In the genomic region with DNA sequence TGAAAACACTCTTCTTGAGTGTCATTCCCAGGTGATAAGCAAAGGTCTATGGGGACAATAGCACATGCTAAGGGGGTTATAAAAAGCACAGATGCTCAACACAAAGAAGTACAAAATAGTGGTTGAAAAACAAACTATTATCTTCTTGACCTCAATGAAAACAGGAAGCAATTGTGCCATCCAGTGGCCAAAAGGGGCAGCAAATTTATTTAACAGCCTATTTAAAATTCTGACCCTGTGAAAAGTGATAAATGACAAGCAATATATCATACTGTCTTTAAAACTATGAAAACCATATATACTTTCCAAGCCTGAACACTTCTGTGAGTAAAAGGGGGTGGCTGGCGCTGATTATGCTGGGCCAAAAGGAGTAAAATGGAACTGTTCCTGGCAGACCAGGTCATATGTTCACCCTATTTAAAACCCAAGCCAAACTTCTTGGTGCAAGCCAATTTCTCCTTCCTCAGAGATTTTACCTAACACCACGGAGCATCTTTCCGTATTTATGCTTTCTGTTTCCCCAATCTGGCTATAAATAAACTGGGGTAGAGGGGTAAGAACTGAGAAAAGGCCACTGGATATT, we compare ENCODE assay signal across 8 cellular contexts. TPM values are rescaled to one million over a fixed set of nuclear protein-coding genes. Genes with fewer than 3 reads are reported as not detected.
DNase-seq lines count a peak whose midpoint lies in the region; ATAC-seq and TF ChIP-seq lines count a peak whose summit lies in the region.

No MANE protein-coding gene starts in this region.

- H3K4me3 ChIP-seq in MG63 (no peak overlapping the region), fibroblast of lung (replicated peaks in 1 of 4; ENCODE audit: control extremely low read depth in 1 of 4, insufficient read depth in 1 of 4, low read depth in 3 of 4, low read length in 4 of 4) (no peak overlapping the region), ovary (no peak overlapping the region)

- no peaks in the 10 kb centered on the region for H3K27me3 ChIP-seq in MG63
- H3K27me3 ChIP-seq in fibroblast of lung (ENCODE audit: control insufficient read depth, insufficient read depth, low read length), result no peaks in the 10 kb centered on the region
- H3K27me3 ChIP-seq in ovary, result no peaks in the 10 kb centered on the region

- no peak overlapping the region for H2AFZ ChIP-seq in fibroblast of lung (ENCODE audit: low read length)

- TF ChIP-seq POLR2A in ovary (IDR thresholded peaks at IDR 0.05), result no peak

- no peak for ATAC-seq in GM18502 (IDR thresholded peaks at IDR 0.05; ENCODE audit: poor library complexity, unreplicated experiment)

- H3K36me3 ChIP-seq in MG63, result peaks cover 68% of the 10 kb centered on the region
- H3K36me3 ChIP-seq in fibroblast of lung (ENCODE audit: control insufficient read depth, insufficient read depth, low read length), result peaks cover 1% of the 10 kb centered on the region
- no peaks in the 10 kb centered on the region for H3K36me3 ChIP-seq in ovary

- no peaks in the 10 kb centered on the region for H3K4me1 ChIP-seq in fibroblast of lung (ENCODE audit: control insufficient read depth, extremely low read depth, insufficient read depth, low read length)
- H3K4me1 ChIP-seq in ovary (ENCODE audit: insufficient read depth), result no peaks in the 10 kb centered on the region

- WGBS in ovary, 3 donors, result 72 to 84% (median 74%) methylated on average over 3 of the region's 3 CpGs

- intact Hi-C loops in ovary (cut with DNase I), result loop anchor here in 1 of 4 donors (5.0 kb wide), 1 partner anchor 1136 kb away; no protein-coding TSS in a partner anchor

- TF ChIP-seq CTCF in fibroblast of lung (conservative IDR thresholded peaks at IDR 0.05 in 1 of 2, IDR thresholded peaks at IDR 0.05 in 1 of 2; ENCODE audit: low read depth in 1 of 2, low read length in 2 of 2), result peak; percentile 70 to 76
- TF ChIP-seq CTCF in ovary (IDR thresholded peaks at IDR 0.05), result peak in 2 of 3 donors; percentile 34 to 38

- H3K4me2 ChIP-seq in fibroblast of lung (ENCODE audit: extremely low read depth, insufficient read depth, low read length), result no peak overlapping the region

- H3K27ac ChIP-seq in fibroblast of lung (ENCODE audit: insufficient read depth, low read length) (no peak overlapping the region), ovary (no peak overlapping the region)

- peak; percentile 13 for DNase-seq in stimulated activated CD4-positive, alpha-beta T cell treated with anti-CD3 and anti-CD28 coated beads, Interleukin-15, amount 100 ng/mL, for 24 hours
- no peak for DNase-seq in stimulated activated CD4-positive, alpha-beta T cell treated with anti-CD3 and anti-CD28 coated beads, Interleukin-12 subunit alpha, Interleukin-12 subunit beta, amount 100 ng/mL, for 4 hours
- DNase-seq in MG63 (peak; percentile 3), SW480 (ENCODE audit: low spot score) (peak; percentile 18), fibroblast of lung (ENCODE audit: low read depth in 2 of 2) (peak; percentile 37 to 60), ovary (peak in 2 of 5 donors; percentile 32 to 33), KG1 (lab: John Stamatoyannopoulos, UW) (no peak)

- H3K9me3 ChIP-seq in MG63 (no peaks in the 10 kb centered on the region), fibroblast of lung (ENCODE audit: control insufficient read depth, insufficient read depth, low read depth, low read length) (no peaks in the 10 kb centered on the region), ovary (no peaks in the 10 kb centered on the region)

- no peaks in the 10 kb centered on the region for H4K20me1 ChIP-seq in fibroblast of lung (ENCODE audit: control insufficient read depth, extremely low read depth, insufficient read depth, low read length)

- H3K9ac ChIP-seq in fibroblast of lung (ENCODE audit: insufficient read depth, low read length), result no peak overlapping the region

- no peak for TF ChIP-seq EP300 in ovary (IDR thresholded peaks at IDR 0.05)

- H3K79me2 ChIP-seq in fibroblast of lung (ENCODE audit: control insufficient read depth, insufficient read depth, low read length), result no peaks in the 10 kb centered on the region

RNA-seq across cellular contexts. Expression of a gene that starts 29.7 kb away (rescaled TPM):
- total RNA-seq in MG63 (2014; rRNA removed; shearing (Covaris generic); ENCODE audit: low replicate concordance), result 56.2 and 79.4 TPM in 2 replicates
- total RNA-seq in fibroblast of lung (24.9 and 30.3 TPM in 2 replicates), ovary (10 to 100 TPM; 16.4 to 22.6 (median 17.8) TPM)
- polyA plus RNA-seq in fibroblast of lung (23.6 and 31.3 TPM in 2 replicates), ovary (10 to 100 TPM; 11.3 to 15.9 TPM)
- 14.8 and 23.6 TPM in 2 replicates for polyA plus RNA-seq in fibroblast of lung (2012)
- polyA minus RNA-seq in fibroblast of lung (ENCODE audit: low replicate concordance), result 4.2 and 9.5 TPM in 2 replicates

Comparison
In these comparisons a context has a peak if more than half of its experiments do, and no peak if none do; other contexts are left out.
1. DNase-seq: peak in stimulated activated CD4-positive, alpha-beta T cell treated with anti-CD3 and anti-CD28 coated beads, Interleukin-15, amount 100 ng/mL, for 24 hours (single experiment), MG63 (single experiment), SW480 (single experiment) and fibroblast of lung (2 of 2); none in stimulated activated CD4-positive, alpha-beta T cell treated with anti-CD3 and anti-CD28 coated beads, Interleukin-12 subunit alpha, Interleukin-12 subunit beta, amount 100 ng/mL, for 4 hours (single experiment) and KG1 (single experiment).